In the genomic region with DNA sequence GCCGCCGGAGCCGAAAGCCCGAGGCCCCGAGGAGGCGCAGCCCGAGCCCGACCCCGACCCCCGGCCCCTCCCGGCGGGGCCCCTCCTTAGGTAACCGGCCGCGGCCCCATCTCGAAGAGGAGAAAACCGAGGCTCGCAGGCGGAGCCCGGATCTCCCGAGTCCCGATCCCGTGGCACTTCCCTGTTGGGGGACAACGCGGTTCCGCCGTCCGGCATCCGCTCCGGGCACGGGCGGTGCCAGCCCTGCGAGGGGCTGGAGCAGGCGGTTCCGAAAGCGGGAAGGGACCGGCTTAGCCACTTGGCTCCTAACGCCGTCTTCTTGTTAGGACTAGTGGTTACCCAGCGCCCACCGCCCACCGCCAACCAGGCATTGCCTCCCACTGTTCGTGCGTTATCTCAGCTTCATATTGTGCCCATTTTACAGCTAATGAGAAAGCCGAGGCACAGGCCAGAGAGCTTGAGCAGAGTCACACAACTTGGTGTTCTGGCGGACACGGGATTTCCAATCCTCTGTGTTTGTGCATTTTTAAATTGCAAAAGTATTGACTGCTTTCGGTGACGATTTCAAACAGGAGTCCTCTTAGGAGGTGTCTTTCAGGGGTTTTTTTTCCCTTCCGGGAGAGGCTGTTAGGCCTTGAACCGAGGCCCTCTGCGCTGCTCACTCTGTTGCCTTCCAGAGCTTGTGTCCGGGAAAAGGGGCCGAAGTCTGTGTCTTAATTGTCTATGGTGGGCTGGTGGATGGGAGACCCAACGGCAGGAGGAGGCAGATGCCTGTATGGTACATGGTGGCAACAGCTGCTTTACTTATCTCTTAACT, we compare ENCODE assay signal across 8 cellular contexts. TPM values are rescaled to one million over a fixed set of nuclear protein-coding genes. Genes with fewer than 3 reads are reported as not detected.
DNase-seq lines count a peak whose midpoint lies in the region; ATAC-seq lines count a peak whose summit lies in the region.

No MANE protein-coding gene starts in this region.

- DNase-seq in DMS79 (lab: John Stamatoyannopoulos, UW) (peak; percentile 2), Right ventricle myocardium superior (no peak), retina (peak; percentile 28), cortex of kidney (lab: John Stamatoyannopoulos, UW) (no peak)
- DNase-seq in activated CD4-positive, alpha-beta T cell treated with anti-CD3 and anti-CD28 coated beads, Interleukin-2, amount 50 U/mL, for 48 hours: peak; percentile 39 to 47
- DNase-seq in effector CD8-positive, alpha-beta T cell (lab: John Stamatoyannopoulos, UW): no peak

- intact Hi-C loops in Right ventricle myocardium superior (cut with DNase I): no loop called here

- ATAC-seq in GM19397 (IDR thresholded peaks at IDR 0.05; ENCODE audit: unreplicated experiment) (peak; percentile 25), HG03457 (IDR thresholded peaks at IDR 0.05; ENCODE audit: unreplicated experiment) (peak; percentile 8), Right ventricle myocardium superior (ENCODE audit: poor library complexity) (peak; percentile 8)

RNA-seq across cellular contexts. Expression of a gene that starts 0.6 kb away (rescaled TPM):
- total RNA-seq in Right ventricle myocardium superior: 0.51 TPM

RNA-seq across cellular contexts. Expression of a gene that starts 22.3 kb away (rescaled TPM):
- 18.3 TPM for total RNA-seq in Right ventricle myocardium superior

Comparison
In these comparisons a context has a peak if more than half of its experiments do, and no peak if none do; other contexts are left out.
1. DNase-seq: peak in DMS79 (single experiment), activated CD4-positive, alpha-beta T cell treated with anti-CD3 and anti-CD28 coated beads, Interleukin-2, amount 50 U/mL, for 48 hours (2 of 2) and retina (single experiment); none in Right ventricle myocardium superior (single experiment), effector CD8-positive, alpha-beta T cell (single experiment) and cortex of kidney (single experiment).
2. Peak in every context shown above with its lines, with median percentiles within 50 percentile points of each other: ATAC-seq.